Comparison of ENCODE assay signal across 29 cellular contexts in the genomic region with DNA sequence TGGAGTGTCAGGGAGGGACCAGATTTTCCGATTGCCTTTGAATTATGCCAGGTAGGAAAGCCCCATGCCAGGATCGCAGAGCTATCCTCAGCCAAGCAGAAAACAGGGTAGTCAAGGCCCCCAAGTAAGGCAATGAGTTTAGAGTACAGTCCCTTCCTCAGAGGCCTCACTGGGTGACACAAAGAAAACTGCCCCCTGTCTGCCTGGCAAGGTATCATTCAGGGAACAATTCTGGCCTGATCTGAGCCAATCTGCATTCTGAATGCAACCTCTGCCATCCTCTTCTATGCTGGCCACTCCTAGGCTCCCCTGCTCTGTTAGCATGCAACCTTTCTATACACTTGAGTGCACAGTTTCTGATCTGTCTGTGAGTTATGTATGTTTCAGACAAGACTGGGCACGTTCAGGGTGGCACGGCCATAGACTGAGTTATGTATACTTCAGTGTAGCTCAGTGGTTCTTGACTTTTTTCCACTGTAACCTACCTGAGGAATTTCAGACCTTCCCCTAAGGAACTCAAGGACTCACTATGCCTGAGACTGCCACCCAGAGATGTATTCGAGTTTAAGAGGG.
DNase-seq lines count a peak whose midpoint lies in the region; ATAC-seq, FAIRE-seq and TF ChIP-seq lines count a peak whose summit lies in the region.
"Had no signal": no experiment of that assay in that cellular context is flagged by ENCODE, and none has a peak within 500 bp of the region (broad histone marks: within the 10 kb centered on the region; RNA-seq: fewer than 3 reads in every experiment).

No MANE protein-coding gene starts in this region.

- DNase-seq in NCI-H1417 (lab: John Stamatoyannopoulos, UW) (peak in 2 of 3 experiments; percentile 25 to 81), NCI-H1417 treated with DMSO at 0.1 percent for 48 hours (lab: John Stamatoyannopoulos, UW) (no peak), NCI-H1105 treated with DMSO at 0.1 percent for 48 hours (lab: John Stamatoyannopoulos, UW) (peak; percentile 56), WTC11 (ENCODE audit: low spot score) (no peak), keratinocyte (ENCODE audit: low read depth, low spot score) (peak; percentile 45), SKM-1 treated with dmso at 0.1 percent for 144 hours (lab: John Stamatoyannopoulos, UW; ENCODE audit: unreplicated experiment) (no peak), UCSD-AML1 (lab: John Stamatoyannopoulos, UW; ENCODE audit: unreplicated experiment) (no peak)
- DNase-seq: activated CD4-positive, alpha-beta memory T cell treated with anti-CD3 and anti-CD28 coated beads, Interleukin-2, amount 10 ng/mL, durations not matched to agents 7 days and 5 days; activated T-cell treated with anti-CD3 and anti-CD28 coated beads for 4 hours; adrenal gland; CD4-positive, alpha-beta T cell; glutamatergic neuron; GOT3; IMR-90; left cardiac atrium; MG63; NCI-H1930; NCI-H524; occipital lobe; RPMI8226; stimulated activated CD4-positive, alpha-beta T cell treated with anti-CD3 and anti-CD28 coated beads, Interleukin-4, amount 100 ng/mL, for 1 hour; stimulated activated naive CD4-positive, alpha-beta T cell; T-helper 9 cell had no signal

- no peak overlapping the region for H3K4me3 Mint-ChIP-seq in WTC11
- H3K4me3 Mint-ChIP-seq: activated CD4-positive, alpha-beta memory T cell treated with anti-CD3 and anti-CD28 coated beads, Interleukin-2, amount 10 ng/mL, durations not matched to agents 7 days and 5 days; CD4-positive, alpha-beta T cell; memory B cell had no signal

- no peaks in the 10 kb centered on the region for H3K79me2 ChIP-seq in keratinocyte (ENCODE audit: control insufficient read depth, insufficient read depth, low read length)

- H3K4me2 ChIP-seq in keratinocyte (ENCODE audit: control insufficient read depth, extremely low read depth, insufficient read depth, low read depth, low read length) = no peak overlapping the region
- H3K4me2 ChIP-seq: smooth muscle cell had no signal

- H3K36me3 ChIP-seq in keratinocyte (ENCODE audit: control insufficient read depth in 2 of 2, extremely low read depth in 1 of 2, insufficient read depth in 2 of 2, low read length in 2 of 2) = no peaks in the 10 kb centered on the region
- H3K36me3 ChIP-seq: adrenal gland, MG63 had no signal

- no peak overlapping the region for H3K4me3 ChIP-seq in keratinocyte (ENCODE audit: control insufficient read depth in 2 of 3, extremely low read depth in 1 of 3, insufficient read depth in 2 of 3, low read depth in 1 of 3, low read length in 3 of 3)
- H3K4me3 ChIP-seq: adrenal gland, coronary artery, MG63, smooth muscle cell had no signal

- peak; percentile 92 for FAIRE-seq in keratinocyte (lab: Jason Lieb, UNC)

- no peaks in the 10 kb centered on the region for H3K9me3 ChIP-seq in keratinocyte (ENCODE audit: control insufficient read depth, low read depth, low read length)
- H3K9me3 ChIP-seq: adrenal gland, MG63 had no signal

- H3K9me3 Mint-ChIP-seq in WTC11 = no peaks in the 10 kb centered on the region
- H3K9me3 Mint-ChIP-seq: activated CD4-positive, alpha-beta memory T cell treated with anti-CD3 and anti-CD28 coated beads, Interleukin-2, amount 10 ng/mL, durations not matched to agents 7 days and 5 days; CD4-positive, alpha-beta T cell; memory B cell had no signal

- peaks cover 12% of the 10 kb centered on the region for H3K4me1 ChIP-seq in keratinocyte (ENCODE audit: control insufficient read depth, extremely low read depth, insufficient read depth, low read length)
- H3K4me1 ChIP-seq: adrenal gland had no signal

- no peak overlapping the region for H3K27ac ChIP-seq in keratinocyte (ENCODE audit: control insufficient read depth, insufficient read depth, low read length)
- H3K27ac ChIP-seq: 22Rv1, adrenal gland, coronary artery had no signal

- H3K27me3 ChIP-seq in keratinocyte (ENCODE audit: control insufficient read depth, extremely low read depth, insufficient read depth, low read length) = no peaks in the 10 kb centered on the region
- H3K27me3 ChIP-seq: adrenal gland, MG63 had no signal

- no peaks in the 10 kb centered on the region for H3K9me1 ChIP-seq in keratinocyte (ENCODE audit: control insufficient read depth, extremely low read depth, insufficient read depth, low read length)

- ATAC-seq in WTC11 (peak; percentile 71), GM18868 (IDR thresholded peaks at IDR 0.05; ENCODE audit: unreplicated experiment) (no peak)
- ATAC-seq: activated CD4-positive, CD25-positive, alpha-beta regulatory T cell treated with anti-CD3 and anti-CD28 coated beads, Interleukin-2, amount 50 U/mL, for 24 hours; left cardiac atrium had no signal

- no peak overlapping the region for H2AFZ ChIP-seq in keratinocyte (ENCODE audit: control insufficient read depth, low read length)

- no peak overlapping the region for H3K9ac ChIP-seq in keratinocyte (ENCODE audit: control insufficient read depth, extremely low read depth, insufficient read depth, low read length)

- TF ChIP-seq CTCF in WTC11 (IDR thresholded peaks at IDR 0.05) = no peak
- TF ChIP-seq CTCF in keratinocyte (optimal IDR thresholded peaks at IDR 0.05 in 1 of 3, IDR thresholded peaks at IDR 0.05 in 1 of 3, conservative IDR thresholded peaks at IDR 0.05 in 1 of 3; ENCODE audit: extremely low read depth in 1 of 3, insufficient read depth in 2 of 3, low read length in 3 of 3) = peak in 1 of 3 experiments; percentile 28

- H3K4me1 Mint-ChIP-seq in WTC11 = peaks cover 14% of the 10 kb centered on the region
- H3K4me1 Mint-ChIP-seq: activated CD4-positive, alpha-beta memory T cell treated with anti-CD3 and anti-CD28 coated beads, Interleukin-2, amount 10 ng/mL, durations not matched to agents 7 days and 5 days; memory B cell had no signal

- CTCF ChIA-PET in WTC11 (lab: Charles Lee) = interaction anchor here (0.6 to 1.8 kb wide), 5 partner anchors 9 to 380 kb away, joined by 3 to 4 read pairs (median 3); no protein-coding TSS in a partner anchor

- H4K20me1 ChIP-seq in keratinocyte (ENCODE audit: control insufficient read depth, extremely low read depth, insufficient read depth, low read length) = no peaks in the 10 kb centered on the region

- H3K27ac Mint-ChIP-seq in WTC11 = no peak overlapping the region
- H3K27ac Mint-ChIP-seq: activated CD4-positive, alpha-beta memory T cell treated with anti-CD3 and anti-CD28 coated beads, Interleukin-2, amount 10 ng/mL, durations not matched to agents 7 days and 5 days; CD4-positive, alpha-beta T cell; memory B cell had no signal

- POLR2A ChIA-PET in WTC11 (lab: Charles Lee) = no interaction called here

- H3K27me3 Mint-ChIP-seq in WTC11 (ENCODE audit: low read depth) = no peaks in the 10 kb centered on the region; the same call in 1 of the 2 replicates
- H3K27me3 Mint-ChIP-seq: activated CD4-positive, alpha-beta memory T cell treated with anti-CD3 and anti-CD28 coated beads, Interleukin-2, amount 10 ng/mL, durations not matched to agents 7 days and 5 days; memory B cell had no signal

- dilution Hi-C loops in keratinocyte (cut with MboI; ENCODE audit: extremely low pct_ligation_motif_present, low sequenced_read_pairs) = no loop called here

- no peaks in the 10 kb centered on the region for H3K36me3 Mint-ChIP-seq in WTC11
- H3K36me3 Mint-ChIP-seq: memory B cell had no signal

TF ChIP-seq in WTC11, 78 proteins besides CTCF, POLR2A, EP300 and RAD21:
- TF ChIP-seq TCF7 (CRISPR knock-in tag; IDR thresholded peaks at IDR 0.05; ENCODE audit: low read depth) (no peak), NR2C2 (CRISPR knock-in tag; IDR thresholded peaks at IDR 0.05) (no peak), ZNF232 (CRISPR knock-in tag; IDR thresholded peaks at IDR 0.05) (no peak), ZSCAN18 (CRISPR knock-in tag; IDR thresholded peaks at IDR 0.05) (no peak), ZNF425 (CRISPR knock-in tag; conservative IDR thresholded peaks at IDR 0.05) (no peak), ZNF219 (CRISPR knock-in tag; IDR thresholded peaks at IDR 0.05; ENCODE audit: borderline replicate concordance) (no peak)

Comparison
In these comparisons a context has a peak if more than half of its experiments do, and no peak if none do; other contexts are left out.
1. DNase-seq: peak in NCI-H1417 (2 of 3), NCI-H1105 treated with DMSO at 0.1 percent for 48 hours (single experiment) and keratinocyte (single experiment); none in NCI-H1417 treated with DMSO at 0.1 percent for 48 hours (single experiment), WTC11 (single experiment), SKM-1 treated with dmso at 0.1 percent for 144 hours (single experiment) and UCSD-AML1 (single experiment).